ENCODE assay signal across 21 cellular contexts in the genomic region with DNA sequence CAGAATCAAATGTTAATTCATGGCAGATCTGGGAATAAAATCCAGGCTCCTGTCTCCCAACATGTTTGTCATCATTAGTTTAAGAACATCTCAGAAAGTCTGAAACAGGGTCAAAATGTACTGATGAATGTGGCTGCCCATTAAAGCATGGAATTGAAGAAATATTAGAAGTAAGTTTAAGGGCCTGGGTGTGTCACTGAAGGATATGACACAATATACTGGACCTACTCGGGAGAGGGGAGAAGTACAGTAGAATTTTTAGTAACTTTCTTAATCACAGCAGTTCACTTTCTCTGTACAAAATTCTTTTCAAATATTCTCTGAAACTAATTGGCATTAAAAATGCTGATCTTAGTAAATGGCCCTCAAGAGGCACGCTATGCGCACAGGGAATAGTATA.
A peak's percentile ranks its signal among the peaks of the same experiment; 100 is the strongest.
DNase-seq lines count a peak whose midpoint lies in the region; ATAC-seq, FAIRE-seq and TF ChIP-seq lines count a peak whose summit lies in the region.
"Had no signal": no experiment of that assay in that cellular context is flagged by ENCODE, and none has a peak within 500 bp of the region (broad histone marks: within the 10 kb centered on the region; RNA-seq: fewer than 3 reads in every experiment).

No MANE protein-coding gene starts in this region.

- no peak for TF ChIP-seq POLR2A in endothelial cell of umbilical vein (IDR thresholded peaks at IDR 0.05; ENCODE audit: low read depth, low read length)
- no peak for TF ChIP-seq POLR2A in spleen (IDR thresholded peaks at IDR 0.05)

- H3F3A ChIP-seq in OCI-LY1 (ENCODE audit: insufficient read depth, low read length), result peaks cover 6% of the 10 kb centered on the region; the same call in 1 of the 2 replicates

- dilution Hi-C loops in endothelial cell of umbilical vein (cut with MboI; ENCODE audit: extremely low pct_ligation_motif_present, low sequenced_read_pairs), result no loop called here

- H3K27ac ChIP-seq in OCI-LY1 (ENCODE audit: low read depth, low read length, poor library complexity, severe bottlenecking) (peak overlapping the region; percentile 96), endothelial cell of umbilical vein (ENCODE audit: insufficient read depth, low read depth, low read length) (no peak overlapping the region), spleen (peak overlapping the region in 6 of 8 donors; percentile 59 to 83 (median 78))

- peaks cover 51% of the 10 kb centered on the region for H3K4me1 Mint-ChIP-seq in activated naive CD4-positive, alpha-beta T cell treated with anti-CD3 and anti-CD28 coated beads, Interleukin-2, amount 50 U/mL, for 24 hours
- H3K4me1 Mint-ChIP-seq in activated naive CD4-positive, alpha-beta T cell treated with anti-CD3 and anti-CD28 coated beads, Interleukin-2, amount 10 ng/mL, durations not matched to agents 7 days and 5 days, result peaks cover 24% of the 10 kb centered on the region
- H3K4me1 Mint-ChIP-seq in nephron progenitor cell, result peaks cover 10% of the 10 kb centered on the region

- TF ChIP-seq CTCF in OCI-LY1 (IDR thresholded peaks at IDR 0.05; ENCODE audit: low read length), result no peak
- no peak for TF ChIP-seq CTCF in endothelial cell of umbilical vein (IDR thresholded peaks at IDR 0.05; ENCODE audit: extremely low read depth in 1 of 2, insufficient read depth in 1 of 2, low read depth in 1 of 2, low read length in 2 of 2)
- no peak for TF ChIP-seq CTCF in spleen (IDR thresholded peaks at IDR 0.05 in 8 of 11, conservative IDR thresholded peaks at IDR 0.05 in 3 of 11)
- TF ChIP-seq CTCF in nephron progenitor cell (IDR thresholded peaks at IDR 0.05), result no peak

- H3K4me2 ChIP-seq in OCI-LY1 (ENCODE audit: low read length) (no peak overlapping the region; the same call in 1 of the 2 replicates), endothelial cell of umbilical vein (ENCODE audit: insufficient read depth, low read length) (peak overlapping the region; percentile 32)

- peaks cover 13% of the 10 kb centered on the region for H3K36me3 Mint-ChIP-seq in activated naive CD4-positive, alpha-beta T cell treated with anti-CD3 and anti-CD28 coated beads, Interleukin-2, amount 50 U/mL, for 24 hours
- H3K36me3 Mint-ChIP-seq in activated naive CD4-positive, alpha-beta T cell treated with anti-CD3 and anti-CD28 coated beads, Interleukin-2, amount 10 ng/mL, durations not matched to agents 7 days and 5 days, result peaks cover 36% of the 10 kb centered on the region
- peaks cover 14% of the 10 kb centered on the region for H3K36me3 Mint-ChIP-seq in nephron progenitor cell (ENCODE audit: low read depth)

- CTCF ChIA-PET in activated naive CD4-positive, alpha-beta T cell treated with anti-CD3 and anti-CD28 coated beads, Interleukin-2, amount 10 ng/mL, durations not matched to agents 7 days and 5 days (lab: Charles Lee), result no interaction called here
- CTCF ChIA-PET in endothelial cell of umbilical vein (lab: Charles Lee), result interaction anchor here (1.1 to 1.5 kb wide), 2 partner anchors 10 to 254 kb away, joined by 3 to 4 read pairs; no protein-coding TSS in a partner anchor

- H3K4me3 ChIP-seq in OCI-LY1 (ENCODE audit: low read depth, low read length, poor library complexity, severe bottlenecking), result no peak overlapping the region
- H3K4me3 ChIP-seq in endothelial cell of umbilical vein (replicated peaks in 1 of 3; ENCODE audit: insufficient read depth in 1 of 3, low read depth in 1 of 3, low read length in 3 of 3), result no peak overlapping the region
- no peak overlapping the region for H3K4me3 ChIP-seq in spleen

- H3K9me3 ChIP-seq in OCI-LY1 (ENCODE audit: low read length), result no peaks in the 10 kb centered on the region
- no peaks in the 10 kb centered on the region for H3K9me3 ChIP-seq in endothelial cell of umbilical vein (replicated peaks; ENCODE audit: control insufficient read depth, insufficient read depth, low read length)
- no peaks in the 10 kb centered on the region for H3K9me3 ChIP-seq in spleen

- no peaks in the 10 kb centered on the region for H3K79me2 ChIP-seq in OCI-LY1 (ENCODE audit: insufficient read depth, low read length)
- peaks cover 5% of the 10 kb centered on the region for H3K79me2 ChIP-seq in endothelial cell of umbilical vein (ENCODE audit: control insufficient read depth, insufficient read depth, low read length)

- peak overlapping the region; percentile 1 for H3K4me3 Mint-ChIP-seq in activated naive CD4-positive, alpha-beta T cell treated with anti-CD3 and anti-CD28 coated beads, Interleukin-2, amount 50 U/mL, for 24 hours
- H3K4me3 Mint-ChIP-seq in activated naive CD4-positive, alpha-beta T cell treated with anti-CD3 and anti-CD28 coated beads, Interleukin-2, amount 10 ng/mL, durations not matched to agents 7 days and 5 days, result no peak overlapping the region
- no peak overlapping the region for H3K4me3 Mint-ChIP-seq in nephron progenitor cell
- H3K4me3 Mint-ChIP-seq: T-cell had no signal

- no TSS peak for BruUV-seq in endothelial cell of umbilical vein (replicated peaks; lab: Mats Ljungman, UMichigan)

- intact Hi-C loops in endothelial cell of umbilical vein (cut with micrococcal nuclease) (loop anchor here (5.0 kb wide), 2 partner anchors 197 to 253 kb away; no protein-coding TSS in a partner anchor), spleen (cut with DNase I; ENCODE audit: low total_unique reads) (no loop called here)

- no peak for ATAC-seq in HG03432 (IDR thresholded peaks at IDR 0.05; ENCODE audit: unreplicated experiment)
- ATAC-seq: T-cell had no signal

- H4K20me1 ChIP-seq in OCI-LY1 (ENCODE audit: insufficient read depth, low read length) (no peaks in the 10 kb centered on the region), endothelial cell of umbilical vein (replicated peaks; ENCODE audit: control insufficient read depth, extremely low read depth, insufficient read depth, low read length) (no peaks in the 10 kb centered on the region)

- peak overlapping the region; percentile 36; the same call in 1 of the 2 replicates for H3K9ac ChIP-seq in OCI-LY1 (ENCODE audit: low read length)
- no peak overlapping the region for H3K9ac ChIP-seq in endothelial cell of umbilical vein (replicated peaks; ENCODE audit: extremely low read depth, insufficient read depth, low read length)

- WGBS in spleen, 5 donors, result 65 to 69% (median 65%) methylated on average over 3 of the region's 3 CpGs

- H2AFZ ChIP-seq in OCI-LY1 (ENCODE audit: low read length) (no peak overlapping the region), endothelial cell of umbilical vein (ENCODE audit: low read depth, low read length) (no peak overlapping the region)

- H3K4me1 ChIP-seq in OCI-LY1 (ENCODE audit: insufficient read depth, low read length, severe bottlenecking) (peaks cover 74% of the 10 kb centered on the region), endothelial cell of umbilical vein (ENCODE audit: control insufficient read depth, extremely low read depth, insufficient read depth, low read length) (peaks cover 39% of the 10 kb centered on the region), spleen (peaks cover 52 to 100% (median 89%) of the 10 kb centered on the region in 6 donors)

- H3K9me3 Mint-ChIP-seq in activated naive CD4-positive, alpha-beta T cell treated with anti-CD3 and anti-CD28 coated beads, Interleukin-2, amount 50 U/mL, for 24 hours, result no peaks in the 10 kb centered on the region
- H3K9me3 Mint-ChIP-seq in activated naive CD4-positive, alpha-beta T cell treated with anti-CD3 and anti-CD28 coated beads, Interleukin-2, amount 10 ng/mL, durations not matched to agents 7 days and 5 days, result no peaks in the 10 kb centered on the region
- no peaks in the 10 kb centered on the region for H3K9me3 Mint-ChIP-seq in nephron progenitor cell
- H3K9me3 Mint-ChIP-seq: T-cell had no signal

- H3K36me3 ChIP-seq in OCI-LY1 (ENCODE audit: insufficient read depth, low read length) (no peaks in the 10 kb centered on the region), endothelial cell of umbilical vein (ENCODE audit: control insufficient read depth in 2 of 2, extremely low read depth in 1 of 2, insufficient read depth in 2 of 2, low read length in 2 of 2) (no peaks in the 10 kb centered on the region), spleen (peaks cover 0 to 15% (median 0%) of the 10 kb centered on the region in 6 donors)

- no peaks in the 10 kb centered on the region for H3K27me3 Mint-ChIP-seq in activated naive CD4-positive, alpha-beta T cell treated with anti-CD3 and anti-CD28 coated beads, Interleukin-2, amount 50 U/mL, for 24 hours
- H3K27me3 Mint-ChIP-seq in activated naive CD4-positive, alpha-beta T cell treated with anti-CD3 and anti-CD28 coated beads, Interleukin-2, amount 10 ng/mL, durations not matched to agents 7 days and 5 days, result no peaks in the 10 kb centered on the region
- no peaks in the 10 kb centered on the region for H3K27me3 Mint-ChIP-seq in nephron progenitor cell (ENCODE audit: low read depth, poor library complexity)
- H3K27me3 Mint-ChIP-seq: T-cell had no signal

- H3K27me3 ChIP-seq in OCI-LY1 (ENCODE audit: insufficient read depth, low read length), result no peaks in the 10 kb centered on the region
- H3K27me3 ChIP-seq in endothelial cell of umbilical vein (ENCODE audit: control insufficient read depth in 2 of 2, insufficient read depth in 2 of 2, low read length in 2 of 2), result no peaks in the 10 kb centered on the region
- H3K27me3 ChIP-seq in spleen (replicated peaks in 1 of 7), result no peaks in the 10 kb centered on the region

- peak overlapping the region; percentile 46 for H3K27ac Mint-ChIP-seq in activated naive CD4-positive, alpha-beta T cell treated with anti-CD3 and anti-CD28 coated beads, Interleukin-2, amount 50 U/mL, for 24 hours
- no peak overlapping the region for H3K27ac Mint-ChIP-seq in activated naive CD4-positive, alpha-beta T cell treated with anti-CD3 and anti-CD28 coated beads, Interleukin-2, amount 10 ng/mL, durations not matched to agents 7 days and 5 days
- no peak overlapping the region for H3K27ac Mint-ChIP-seq in nephron progenitor cell
- H3K27ac Mint-ChIP-seq: T-cell had no signal

- no peak for DNase-seq in activated naive CD4-positive, alpha-beta T cell treated with anti-CD3 and anti-CD28 coated beads, Interleukin-2, amount 10 ng/mL, durations not matched to agents 7 days and 5 days
- no peak for DNase-seq in endothelial cell of umbilical vein (ENCODE audit: low read depth, low spot score)
- DNase-seq in spleen, result no peak
- no peak for DNase-seq in nephron progenitor cell
- DNase-seq in mesenteric fat pad (ENCODE audit: low spot score), result no peak
- DNase-seq: activated CD4-positive, CD25-positive, alpha-beta regulatory T cell; activated CD8-positive, alpha-beta memory T cell treated with anti-CD3 and anti-CD28 coated beads, Interleukin-2, amount 50 U/mL, for 4 hours; amygdala; COR-L47; H7; midbrain; MM.1S; NCI-H2081 treated with DMSO at 0.1 percent for 48 hours; NCI-H748 treated with DMSO at 0.1 percent for 48 hours; RPMI8226; stimulated activated naive CD4-positive, alpha-beta T cell; T-cell had no signal

- no peaks in the 10 kb centered on the region for H3K9me2 ChIP-seq in OCI-LY1 (ENCODE audit: low read depth, low read length)

- FAIRE-seq in endothelial cell of umbilical vein (lab: Jason Lieb, UNC), result no peak
- FAIRE-seq: islet of Langerhans had no signal

- POLR2A ChIA-PET in endothelial cell of umbilical vein (lab: Charles Lee), result no interaction called here

- no peaks in the 10 kb centered on the region for H3K9me1 ChIP-seq in endothelial cell of umbilical vein (replicated peaks; ENCODE audit: control insufficient read depth, extremely low read depth, insufficient read depth, low read length)

TF ChIP-seq in endothelial cell of umbilical vein, 7 proteins besides CTCF, POLR2A, EP300 and RAD21 (continues in another document):
- no peak for TF ChIP-seq MYC (IDR thresholded peaks at IDR 0.05; ENCODE audit: low read depth, low read length)
